ENCODE assay signal across 33 cellular contexts in the genomic region with DNA sequence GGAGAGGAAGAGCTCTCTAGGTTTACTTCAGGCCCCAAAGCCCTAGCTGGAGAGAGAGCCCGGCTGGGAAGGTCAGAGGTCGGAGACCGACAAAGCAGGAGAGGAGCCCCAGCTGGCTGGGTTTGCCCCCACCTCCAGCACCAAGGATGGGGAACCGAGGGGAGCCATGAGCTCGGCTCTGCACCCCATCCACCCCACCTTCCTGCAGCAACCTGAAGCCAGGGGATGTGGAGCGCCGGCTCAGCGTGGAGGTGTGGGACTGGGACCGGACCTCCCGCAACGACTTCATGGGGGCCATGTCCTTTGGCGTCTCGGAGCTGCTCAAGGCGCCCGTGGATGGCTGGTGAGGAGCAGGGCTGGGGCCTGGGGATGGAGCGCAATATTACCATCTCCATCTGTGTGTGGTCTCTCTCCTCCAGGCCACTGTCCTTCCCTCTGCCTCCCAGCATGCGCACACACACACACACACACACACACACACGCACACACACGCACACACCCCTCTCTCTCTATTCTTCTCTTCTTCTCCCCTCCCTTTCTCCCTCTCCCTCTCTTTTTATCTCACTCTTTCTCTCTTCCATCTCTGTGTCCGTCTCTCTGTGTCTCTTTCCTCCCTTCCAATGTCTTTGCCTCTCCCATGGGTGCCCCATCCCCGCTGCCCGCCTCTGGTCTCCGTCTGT. TPM values are rescaled to one million over a fixed set of nuclear protein-coding genes. Genes with fewer than 3 reads are reported as not detected.
"Had no signal": no experiment of that assay in that cellular context is flagged by ENCODE, and none has a peak within 500 bp of the region (broad histone marks: within the 10 kb centered on the region; RNA-seq: fewer than 3 reads in every experiment).

No MANE protein-coding gene starts in this region.

- H3K4me3 ChIP-seq: adrenal gland, MG63 had no signal

- H3K4me3 Mint-ChIP-seq: activated CD4-positive, alpha-beta T cell treated with anti-CD3 and anti-CD28 coated beads for 36 hours; activated CD4-positive, alpha-beta T cell treated with anti-CD3 and anti-CD28 coated beads, Interleukin-2, amount 10 ng/mL, durations not matched to agents 7 days and 5 days; activated CD8-positive, alpha-beta T cell treated with anti-CD3 and anti-CD28 coated beads, Interleukin-2, amount 10 ng/mL, durations not matched to agents 7 days and 5 days; activated naive CD4-positive, alpha-beta T cell treated with anti-CD3 and anti-CD28 coated beads for 36 hours; activated T-cell treated with anti-CD3 and anti-CD28 coated beads, Interleukin-2, amount 50 U/mL, for 24 hours; brain; T-cell; T-helper 17 cell; WTC11 had no signal

- H3K36me3 ChIP-seq: adrenal gland, MG63 had no signal

- H3K9me3 ChIP-seq: adrenal gland, MG63 had no signal

- H3K9me3 Mint-ChIP-seq: activated CD4-positive, alpha-beta T cell treated with anti-CD3 and anti-CD28 coated beads, Interleukin-2, amount 10 ng/mL, durations not matched to agents 7 days and 5 days; activated naive CD4-positive, alpha-beta T cell treated with anti-CD3 and anti-CD28 coated beads for 36 hours; activated naive CD4-positive, alpha-beta T cell treated with anti-CD3 and anti-CD28 coated beads, Interleukin-2, amount 50 U/mL, for 72 hours; activated T-cell treated with anti-CD3 and anti-CD28 coated beads, Interleukin-2, amount 50 U/mL, for 24 hours; activated T-helper 2 cell treated with anti-CD3 and anti-CD28 coated beads, Interferon-gamma antibody, Interleukin-2, Interleukin-4, amounts not matched to agents 10 μg/mL and 5 μg/mL and 100 μg/mL, durations not matched to agents 14 hours and 24 hours and 36 hours; T-cell; WTC11 had no signal

- H3K27ac ChIP-seq: adrenal gland, RWPE1 had no signal

- H3K27me3 Mint-ChIP-seq: activated CD4-positive, alpha-beta T cell treated with anti-CD3 and anti-CD28 coated beads, Interleukin-2, amount 10 ng/mL, durations not matched to agents 7 days and 5 days had no signal

- ATAC-seq: activated CD4-positive, alpha-beta T cell treated with anti-CD3 and anti-CD28 coated beads for 36 hours; activated CD4-positive, CD25-positive, alpha-beta regulatory T cell treated with anti-CD3 and anti-CD28 coated beads, Interleukin-2, amount 50 U/mL, for 24 hours; activated CD8-positive, alpha-beta T cell treated with anti-CD3 and anti-CD28 coated beads, Interleukin-2, amount 10 ng/mL, durations not matched to agents 7 days and 5 days; Right ventricle myocardium inferior; T-cell; T-helper 17 cell had no signal

- H3K27ac Mint-ChIP-seq: activated CD4-positive, alpha-beta T cell treated with anti-CD3 and anti-CD28 coated beads for 36 hours; activated CD4-positive, alpha-beta T cell treated with anti-CD3 and anti-CD28 coated beads, Interleukin-2, amount 10 ng/mL, durations not matched to agents 7 days and 5 days; activated CD8-positive, alpha-beta T cell treated with anti-CD3 and anti-CD28 coated beads, Interleukin-2, amount 10 ng/mL, durations not matched to agents 7 days and 5 days; activated naive CD4-positive, alpha-beta T cell treated with anti-CD3 and anti-CD28 coated beads for 36 hours; activated naive CD4-positive, alpha-beta T cell treated with anti-CD3 and anti-CD28 coated beads, Interleukin-2, amount 50 U/mL, for 72 hours; activated T-cell treated with anti-CD3 and anti-CD28 coated beads, Interleukin-2, amount 50 U/mL, for 24 hours; activated T-helper 2 cell treated with anti-CD3 and anti-CD28 coated beads, Interferon-gamma antibody, Interleukin-2, Interleukin-4, amounts not matched to agents 10 μg/mL and 5 μg/mL and 100 μg/mL, durations not matched to agents 14 hours and 24 hours and 36 hours; T-cell; T-helper 17 cell had no signal

- DNase-seq: activated CD4-positive, alpha-beta T cell treated with anti-CD3 and anti-CD28 coated beads for 36 hours; activated CD4-positive, alpha-beta T cell treated with anti-CD3 and anti-CD28 coated beads, Interleukin-2, amount 10 ng/mL, durations not matched to agents 7 days and 5 days; activated CD4-positive, alpha-beta T cell treated with anti-CD3 and anti-CD28 coated beads, Interleukin-2, amount 50 U/mL, for 48 hours; activated CD8-positive, alpha-beta T cell treated with anti-CD3 and anti-CD28 coated beads, Interleukin-2, amount 10 ng/mL, durations not matched to agents 7 days and 5 days; activated gamma-delta T cell treated with Interleukin-2 at 50 U/mL for 16 hours; activated naive CD4-positive, alpha-beta T cell treated with anti-CD3 and anti-CD28 coated beads for 36 hours; activated T-cell treated with anti-CD3 and anti-CD28 coated beads, Interleukin-2, amount 50 U/mL, for 24 hours; adrenal gland; central memory CD4-positive, alpha-beta T cell; MG63; MV-4-11; NCI-H1092; NCI-H1436 treated with DMSO at 0.1 percent for 48 hours; NCI-H187; NCI-H2029 treated with DMSO at 0.1 percent for 48 hours; NCI-H2107; NCI-H2171; NCI-H510A; NCI-H748 treated with DMSO at 0.1 percent for 48 hours; NK-92 treated with Interleukin-12 subunit alpha and Interleukin-12 subunit beta, amount 100 ng/mL, for 24 hours; PC-3; SIG-M5; T-cell; T-helper 17 cell had no signal

- H3K36me3 Mint-ChIP-seq: activated naive CD4-positive, alpha-beta T cell treated with anti-CD3 and anti-CD28 coated beads, Interleukin-2, amount 50 U/mL, for 72 hours; brain; T-cell had no signal

- H3K4me1 ChIP-seq: adrenal gland had no signal

RNA-seq across cellular contexts. Expression of gene PRKCG, which starts 10.4 kb away (rescaled TPM):
- total RNA-seq: activated CD8-positive, alpha-beta T cell treated with anti-CD3 and anti-CD28 coated beads, Interleukin-2, amount 10 ng/mL, durations not matched to agents 7 days and 5 days; activated naive CD4-positive, alpha-beta T cell treated with anti-CD3 and anti-CD28 coated beads for 36 hours; activated T-helper 2 cell treated with anti-CD3 and anti-CD28 coated beads, Interferon-gamma antibody, Interleukin-2, Interleukin-4, amounts not matched to agents 10 μg/mL and 5 μg/mL and 100 μg/mL, durations not matched to agents 14 hours and 24 hours and 36 hours; adrenal gland; bronchial epithelial cell; Right ventricle myocardium inferior; SK-MEL-5 had no signal
- polyA plus RNA-seq: adrenal gland had no signal

RNA-seq across cellular contexts. Expression of gene CACNG7, which starts 16.6 kb away (rescaled TPM):
- total RNA-seq: activated CD4-positive, alpha-beta T cell treated with anti-CD3 and anti-CD28 coated beads for 36 hours; activated CD4-positive, alpha-beta T cell treated with anti-CD3 and anti-CD28 coated beads, Interleukin-2, amount 10 ng/mL, durations not matched to agents 7 days and 5 days; activated CD8-positive, alpha-beta T cell treated with anti-CD3 and anti-CD28 coated beads, Interleukin-2, amount 10 ng/mL, durations not matched to agents 7 days and 5 days; activated naive CD4-positive, alpha-beta T cell treated with anti-CD3 and anti-CD28 coated beads for 36 hours; activated naive CD4-positive, alpha-beta T cell treated with anti-CD3 and anti-CD28 coated beads, Interleukin-2, amount 50 U/mL, for 72 hours; activated T-helper 2 cell treated with anti-CD3 and anti-CD28 coated beads, Interferon-gamma antibody, Interleukin-2, Interleukin-4, amounts not matched to agents 10 μg/mL and 5 μg/mL and 100 μg/mL, durations not matched to agents 14 hours and 24 hours and 36 hours; bronchial epithelial cell; PC-3; Right ventricle myocardium inferior; SK-MEL-5; T-cell; T-helper 17 cell had no signal
